ENCODE assay signal across 2 cellular contexts in the genomic region with DNA sequence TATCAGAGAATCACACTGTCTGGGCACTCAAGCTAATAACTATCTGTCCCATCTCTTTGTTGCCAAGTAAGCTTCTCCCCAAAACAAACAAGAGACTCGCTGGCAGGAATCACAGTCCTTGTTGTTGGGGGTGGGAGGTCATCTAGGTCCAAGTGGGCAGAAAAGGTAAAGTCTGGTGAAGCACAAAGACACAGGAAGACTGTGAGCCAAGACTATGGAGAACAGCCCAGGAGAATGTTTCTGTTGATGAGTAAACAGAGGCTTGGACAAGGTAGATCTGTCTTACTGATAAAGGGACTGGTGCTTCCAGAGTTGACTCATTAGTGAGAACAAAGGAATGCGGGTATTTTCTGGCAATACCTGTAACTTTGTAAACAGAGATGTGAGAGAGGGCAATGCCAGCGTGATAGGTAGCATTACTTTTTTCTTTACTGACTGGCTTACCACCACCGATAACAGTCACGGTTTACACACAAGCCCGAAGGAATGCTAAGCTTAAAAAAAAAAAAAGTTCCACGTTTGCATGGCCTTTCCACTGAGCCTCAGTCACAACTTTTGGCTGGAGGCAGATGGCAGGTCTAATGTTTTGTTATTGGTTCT.
TF ChIP-seq lines count a peak whose summit lies in the region.

No MANE protein-coding gene starts in this region.

TF ChIP-seq in GM12878, 131 proteins besides CTCF, POLR2A, EP300 and RAD21 (continued from another document and continues in another):
- TF ChIP-seq, protein P1, sequence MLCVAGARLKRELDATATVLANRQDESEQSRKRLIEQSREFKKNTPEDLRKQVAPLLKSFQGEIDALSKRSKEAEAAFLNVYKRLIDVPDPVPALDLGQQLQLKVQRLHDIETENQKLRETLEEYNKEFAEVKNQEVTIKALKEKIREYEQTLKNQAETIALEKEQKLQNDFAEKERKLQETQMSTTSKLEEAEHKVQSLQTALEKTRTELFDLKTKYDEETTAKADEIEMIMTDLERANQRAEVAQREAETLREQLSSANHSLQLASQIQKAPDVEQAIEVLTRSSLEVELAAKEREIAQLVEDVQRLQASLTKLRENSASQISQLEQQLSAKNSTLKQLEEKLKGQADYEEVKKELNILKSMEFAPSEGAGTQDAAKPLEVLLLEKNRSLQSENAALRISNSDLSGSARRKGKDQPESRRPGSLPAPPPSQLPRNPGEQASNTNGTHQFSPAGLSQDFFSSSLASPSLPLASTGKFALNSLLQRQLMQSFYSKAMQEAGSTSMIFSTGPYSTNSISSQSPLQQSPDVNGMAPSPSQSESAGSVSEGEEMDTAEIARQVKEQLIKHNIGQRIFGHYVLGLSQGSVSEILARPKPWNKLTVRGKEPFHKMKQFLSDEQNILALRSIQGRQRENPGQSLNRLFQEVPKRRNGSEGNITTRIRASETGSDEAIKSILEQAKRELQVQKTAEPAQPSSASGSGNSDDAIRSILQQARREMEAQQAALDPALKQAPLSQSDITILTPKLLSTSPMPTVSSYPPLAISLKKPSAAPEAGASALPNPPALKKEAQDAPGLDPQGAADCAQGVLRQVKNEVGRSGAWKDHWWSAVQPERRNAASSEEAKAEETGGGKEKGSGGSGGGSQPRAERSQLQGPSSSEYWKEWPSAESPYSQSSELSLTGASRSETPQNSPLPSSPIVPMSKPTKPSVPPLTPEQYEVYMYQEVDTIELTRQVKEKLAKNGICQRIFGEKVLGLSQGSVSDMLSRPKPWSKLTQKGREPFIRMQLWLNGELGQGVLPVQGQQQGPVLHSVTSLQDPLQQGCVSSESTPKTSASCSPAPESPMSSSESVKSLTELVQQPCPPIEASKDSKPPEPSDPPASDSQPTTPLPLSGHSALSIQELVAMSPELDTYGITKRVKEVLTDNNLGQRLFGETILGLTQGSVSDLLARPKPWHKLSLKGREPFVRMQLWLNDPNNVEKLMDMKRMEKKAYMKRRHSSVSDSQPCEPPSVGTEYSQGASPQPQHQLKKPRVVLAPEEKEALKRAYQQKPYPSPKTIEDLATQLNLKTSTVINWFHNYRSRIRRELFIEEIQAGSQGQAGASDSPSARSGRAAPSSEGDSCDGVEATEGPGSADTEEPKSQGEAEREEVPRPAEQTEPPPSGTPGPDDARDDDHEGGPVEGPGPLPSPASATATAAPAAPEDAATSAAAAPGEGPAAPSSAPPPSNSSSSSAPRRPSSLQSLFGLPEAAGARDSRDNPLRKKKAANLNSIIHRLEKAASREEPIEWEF (IDR thresholded peaks at IDR 0.05; ENCODE audit: insufficient replicate concordance, low read depth, low read length): no peak
- TF ChIP-seq BACH1 (IDR thresholded peaks at IDR 0.05; ENCODE audit: borderline replicate concordance) (no peak), CHD4 (IDR thresholded peaks at IDR 0.05) (no peak), RUNX3 (IDR thresholded peaks at IDR 0.05; ENCODE audit: low read length) (peak; percentile 32), JUNB (IDR thresholded peaks at IDR 0.05) (peak; percentile 49)
- TF ChIP-seq, protein P2, sequence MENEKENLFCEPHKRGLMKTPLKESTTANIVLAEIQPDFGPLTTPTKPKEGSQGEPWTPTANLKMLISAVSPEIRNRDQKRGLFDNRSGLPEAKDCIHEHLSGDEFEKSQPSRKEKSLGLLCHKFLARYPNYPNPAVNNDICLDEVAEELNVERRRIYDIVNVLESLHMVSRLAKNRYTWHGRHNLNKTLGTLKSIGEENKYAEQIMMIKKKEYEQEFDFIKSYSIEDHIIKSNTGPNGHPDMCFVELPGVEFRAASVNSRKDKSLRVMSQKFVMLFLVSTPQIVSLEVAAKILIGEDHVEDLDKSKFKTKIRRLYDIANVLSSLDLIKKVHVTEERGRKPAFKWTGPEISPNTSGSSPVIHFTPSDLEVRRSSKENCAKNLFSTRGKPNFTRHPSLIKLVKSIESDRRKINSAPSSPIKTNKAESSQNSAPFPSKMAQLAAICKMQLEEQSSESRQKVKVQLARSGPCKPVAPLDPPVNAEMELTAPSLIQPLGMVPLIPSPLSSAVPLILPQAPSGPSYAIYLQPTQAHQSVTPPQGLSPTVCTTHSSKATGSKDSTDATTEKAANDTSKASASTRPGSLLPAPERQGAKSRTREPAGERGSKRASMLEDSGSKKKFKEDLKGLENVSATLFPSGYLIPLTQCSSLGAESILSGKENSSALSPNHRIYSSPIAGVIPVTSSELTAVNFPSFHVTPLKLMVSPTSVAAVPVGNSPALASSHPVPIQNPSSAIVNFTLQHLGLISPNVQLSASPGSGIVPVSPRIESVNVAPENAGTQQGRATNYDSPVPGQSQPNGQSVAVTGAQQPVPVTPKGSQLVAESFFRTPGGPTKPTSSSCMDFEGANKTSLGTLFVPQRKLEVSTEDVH (IDR thresholded peaks at IDR 0.05; ENCODE audit: low read depth, partially characterized antibody): no peak
- TF ChIP-seq, protein P3, sequence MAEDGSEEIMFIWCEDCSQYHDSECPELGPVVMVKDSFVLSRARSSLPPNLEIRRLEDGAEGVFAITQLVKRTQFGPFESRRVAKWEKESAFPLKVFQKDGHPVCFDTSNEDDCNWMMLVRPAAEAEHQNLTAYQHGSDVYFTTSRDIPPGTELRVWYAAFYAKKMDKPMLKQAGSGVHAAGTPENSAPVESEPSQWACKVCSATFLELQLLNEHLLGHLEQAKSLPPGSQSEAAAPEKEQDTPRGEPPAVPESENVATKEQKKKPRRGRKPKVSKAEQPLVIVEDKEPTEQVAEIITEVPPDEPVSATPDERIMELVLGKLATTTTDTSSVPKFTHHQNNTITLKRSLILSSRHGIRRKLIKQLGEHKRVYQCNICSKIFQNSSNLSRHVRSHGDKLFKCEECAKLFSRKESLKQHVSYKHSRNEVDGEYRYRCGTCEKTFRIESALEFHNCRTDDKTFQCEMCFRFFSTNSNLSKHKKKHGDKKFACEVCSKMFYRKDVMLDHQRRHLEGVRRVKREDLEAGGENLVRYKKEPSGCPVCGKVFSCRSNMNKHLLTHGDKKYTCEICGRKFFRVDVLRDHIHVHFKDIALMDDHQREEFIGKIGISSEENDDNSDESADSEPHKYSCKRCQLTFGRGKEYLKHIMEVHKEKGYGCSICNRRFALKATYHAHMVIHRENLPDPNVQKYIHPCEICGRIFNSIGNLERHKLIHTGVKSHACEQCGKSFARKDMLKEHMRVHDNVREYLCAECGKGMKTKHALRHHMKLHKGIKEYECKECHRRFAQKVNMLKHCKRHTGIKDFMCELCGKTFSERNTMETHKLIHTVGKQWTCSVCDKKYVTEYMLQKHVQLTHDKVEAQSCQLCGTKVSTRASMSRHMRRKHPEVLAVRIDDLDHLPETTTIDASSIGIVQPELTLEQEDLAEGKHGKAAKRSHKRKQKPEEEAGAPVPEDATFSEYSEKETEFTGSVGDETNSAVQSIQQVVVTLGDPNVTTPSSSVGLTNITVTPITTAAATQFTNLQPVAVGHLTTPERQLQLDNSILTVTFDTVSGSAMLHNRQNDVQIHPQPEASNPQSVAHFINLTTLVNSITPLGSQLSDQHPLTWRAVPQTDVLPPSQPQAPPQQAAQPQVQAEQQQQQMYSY (CRISPR knock-in tag; IDR thresholded peaks at IDR 0.05): no peak
- TF ChIP-seq, protein P4, sequence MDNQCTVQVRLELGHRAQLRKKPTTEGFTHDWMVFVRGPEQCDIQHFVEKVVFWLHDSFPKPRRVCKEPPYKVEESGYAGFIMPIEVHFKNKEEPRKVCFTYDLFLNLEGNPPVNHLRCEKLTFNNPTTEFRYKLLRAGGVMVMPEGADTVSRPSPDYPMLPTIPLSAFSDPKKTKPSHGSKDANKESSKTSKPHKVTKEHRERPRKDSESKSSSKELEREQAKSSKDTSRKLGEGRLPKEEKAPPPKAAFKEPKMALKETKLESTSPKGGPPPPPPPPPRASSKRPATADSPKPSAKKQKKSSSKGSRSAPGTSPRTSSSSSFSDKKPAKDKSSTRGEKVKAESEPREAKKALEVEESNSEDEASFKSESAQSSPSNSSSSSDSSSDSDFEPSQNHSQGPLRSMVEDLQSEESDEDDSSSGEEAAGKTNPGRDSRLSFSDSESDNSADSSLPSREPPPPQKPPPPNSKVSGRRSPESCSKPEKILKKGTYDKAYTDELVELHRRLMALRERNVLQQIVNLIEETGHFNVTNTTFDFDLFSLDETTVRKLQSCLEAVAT (IDR thresholded peaks at IDR 0.05): 0 out of 2 replicates have a peak, but pooled peaks have one; percentile 33

TF ChIP-seq in HepG2, 621 proteins besides CTCF, POLR2A, EP300 and RAD21 (continued from another document and continues in another):
- TF ChIP-seq, protein P5, sequence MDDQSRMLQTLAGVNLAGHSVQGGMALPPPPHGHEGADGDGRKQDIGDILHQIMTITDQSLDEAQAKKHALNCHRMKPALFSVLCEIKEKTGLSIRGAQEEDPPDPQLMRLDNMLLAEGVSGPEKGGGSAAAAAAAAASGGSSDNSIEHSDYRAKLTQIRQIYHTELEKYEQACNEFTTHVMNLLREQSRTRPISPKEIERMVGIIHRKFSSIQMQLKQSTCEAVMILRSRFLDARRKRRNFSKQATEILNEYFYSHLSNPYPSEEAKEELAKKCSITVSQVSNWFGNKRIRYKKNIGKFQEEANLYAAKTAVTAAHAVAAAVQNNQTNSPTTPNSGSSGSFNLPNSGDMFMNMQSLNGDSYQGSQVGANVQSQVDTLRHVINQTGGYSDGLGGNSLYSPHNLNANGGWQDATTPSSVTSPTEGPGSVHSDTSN (CRISPR knock-in tag; IDR thresholded peaks at IDR 0.05; ENCODE audit: borderline replicate concordance): no peak
- TF ChIP-seq, protein P6, sequence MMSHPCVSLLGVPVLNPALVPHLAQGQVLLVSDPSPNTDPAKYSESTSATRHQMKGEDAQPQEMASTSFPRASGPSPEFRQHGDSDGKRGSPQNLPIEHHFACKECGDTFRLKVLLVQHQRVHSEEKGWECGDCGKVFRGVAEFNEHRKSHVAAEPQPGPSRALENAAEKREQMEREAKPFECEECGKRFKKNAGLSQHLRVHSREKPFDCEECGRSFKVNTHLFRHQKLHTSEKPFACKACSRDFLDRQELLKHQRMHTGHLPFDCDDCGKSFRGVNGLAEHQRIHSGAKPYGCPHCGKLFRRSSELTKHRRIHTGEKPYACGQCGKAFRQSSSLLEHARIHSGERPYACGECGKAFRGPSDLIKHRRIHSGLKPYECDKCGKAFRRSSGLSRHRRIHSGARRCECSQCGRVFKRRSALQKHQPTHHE (CRISPR knock-in tag; IDR thresholded peaks at IDR 0.05; ENCODE audit: borderline replicate concordance): 0 out of 2 replicates have a peak, but pooled peaks have one; percentile 27
- TF ChIP-seq ZNF788 (CRISPR knock-in tag; IDR thresholded peaks at IDR 0.05; ENCODE audit: borderline replicate concordance): peak; percentile 37; the same call in 1 of the 2 replicates
- TF ChIP-seq, protein P7, sequence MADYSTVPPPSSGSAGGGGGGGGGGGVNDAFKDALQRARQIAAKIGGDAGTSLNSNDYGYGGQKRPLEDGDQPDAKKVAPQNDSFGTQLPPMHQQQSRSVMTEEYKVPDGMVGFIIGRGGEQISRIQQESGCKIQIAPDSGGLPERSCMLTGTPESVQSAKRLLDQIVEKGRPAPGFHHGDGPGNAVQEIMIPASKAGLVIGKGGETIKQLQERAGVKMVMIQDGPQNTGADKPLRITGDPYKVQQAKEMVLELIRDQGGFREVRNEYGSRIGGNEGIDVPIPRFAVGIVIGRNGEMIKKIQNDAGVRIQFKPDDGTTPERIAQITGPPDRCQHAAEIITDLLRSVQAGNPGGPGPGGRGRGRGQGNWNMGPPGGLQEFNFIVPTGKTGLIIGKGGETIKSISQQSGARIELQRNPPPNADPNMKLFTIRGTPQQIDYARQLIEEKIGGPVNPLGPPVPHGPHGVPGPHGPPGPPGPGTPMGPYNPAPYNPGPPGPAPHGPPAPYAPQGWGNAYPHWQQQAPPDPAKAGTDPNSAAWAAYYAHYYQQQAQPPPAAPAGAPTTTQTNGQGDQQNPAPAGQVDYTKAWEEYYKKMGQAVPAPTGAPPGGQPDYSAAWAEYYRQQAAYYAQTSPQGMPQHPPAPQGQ (CRISPR knock-in tag; IDR thresholded peaks at IDR 0.05; ENCODE audit: borderline replicate concordance): 0 out of 2 replicates have a peak, but pooled peaks have one; percentile 27
- TF ChIP-seq ZNF768 (CRISPR knock-in tag; IDR thresholded peaks at IDR 0.05): no peak
- peak; percentile 29; the same call in 1 of the 2 replicates for TF ChIP-seq ZNF766 (CRISPR knock-in tag; IDR thresholded peaks at IDR 0.05; ENCODE audit: borderline replicate concordance)
- TF ChIP-seq ATRX (CRISPR knock-in tag; IDR thresholded peaks at IDR 0.05; ENCODE audit: borderline replicate concordance): no peak
- no peak for TF ChIP-seq ZNF724P (CRISPR knock-in tag; IDR thresholded peaks at IDR 0.05; ENCODE audit: borderline replicate concordance)
- peak; percentile 21; the same call in 1 of the 2 replicates for TF ChIP-seq SP4 (CRISPR knock-in tag; IDR thresholded peaks at IDR 0.05)
- no peak for TF ChIP-seq NRL (CRISPR knock-in tag; IDR thresholded peaks at IDR 0.05; ENCODE audit: borderline replicate concordance)
- TF ChIP-seq, protein P8, sequence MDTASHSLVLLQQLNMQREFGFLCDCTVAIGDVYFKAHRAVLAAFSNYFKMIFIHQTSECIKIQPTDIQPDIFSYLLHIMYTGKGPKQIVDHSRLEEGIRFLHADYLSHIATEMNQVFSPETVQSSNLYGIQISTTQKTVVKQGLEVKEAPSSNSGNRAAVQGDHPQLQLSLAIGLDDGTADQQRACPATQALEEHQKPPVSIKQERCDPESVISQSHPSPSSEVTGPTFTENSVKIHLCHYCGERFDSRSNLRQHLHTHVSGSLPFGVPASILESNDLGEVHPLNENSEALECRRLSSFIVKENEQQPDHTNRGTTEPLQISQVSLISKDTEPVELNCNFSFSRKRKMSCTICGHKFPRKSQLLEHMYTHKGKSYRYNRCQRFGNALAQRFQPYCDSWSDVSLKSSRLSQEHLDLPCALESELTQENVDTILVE (CRISPR knock-in tag; IDR thresholded peaks at IDR 0.05): peak; percentile 17; the same call in 1 of the 2 replicates
- 0 out of 2 replicates have a peak, but pooled peaks have one; percentile 28 for TF ChIP-seq ELF3 (CRISPR knock-in tag; IDR thresholded peaks at IDR 0.05)
- TF ChIP-seq HMGA1 (CRISPR knock-in tag; conservative IDR thresholded peaks at IDR 0.05): no peak
- 0 out of 2 replicates have a peak, but pooled peaks have one; percentile 32 for TF ChIP-seq SALL2 (CRISPR knock-in tag; IDR thresholded peaks at IDR 0.05)
- TF ChIP-seq, protein P9, sequence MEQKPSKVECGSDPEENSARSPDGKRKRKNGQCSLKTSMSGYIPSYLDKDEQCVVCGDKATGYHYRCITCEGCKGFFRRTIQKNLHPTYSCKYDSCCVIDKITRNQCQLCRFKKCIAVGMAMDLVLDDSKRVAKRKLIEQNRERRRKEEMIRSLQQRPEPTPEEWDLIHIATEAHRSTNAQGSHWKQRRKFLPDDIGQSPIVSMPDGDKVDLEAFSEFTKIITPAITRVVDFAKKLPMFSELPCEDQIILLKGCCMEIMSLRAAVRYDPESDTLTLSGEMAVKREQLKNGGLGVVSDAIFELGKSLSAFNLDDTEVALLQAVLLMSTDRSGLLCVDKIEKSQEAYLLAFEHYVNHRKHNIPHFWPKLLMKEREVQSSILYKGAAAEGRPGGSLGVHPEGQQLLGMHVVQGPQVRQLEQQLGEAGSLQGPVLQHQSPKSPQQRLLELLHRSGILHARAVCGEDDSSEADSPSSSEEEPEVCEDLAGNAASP (CRISPR knock-in tag; IDR thresholded peaks at IDR 0.05; ENCODE audit: borderline replicate concordance): peak; percentile 97; the same call in 1 of the 2 replicates
- TF ChIP-seq, protein P10, sequence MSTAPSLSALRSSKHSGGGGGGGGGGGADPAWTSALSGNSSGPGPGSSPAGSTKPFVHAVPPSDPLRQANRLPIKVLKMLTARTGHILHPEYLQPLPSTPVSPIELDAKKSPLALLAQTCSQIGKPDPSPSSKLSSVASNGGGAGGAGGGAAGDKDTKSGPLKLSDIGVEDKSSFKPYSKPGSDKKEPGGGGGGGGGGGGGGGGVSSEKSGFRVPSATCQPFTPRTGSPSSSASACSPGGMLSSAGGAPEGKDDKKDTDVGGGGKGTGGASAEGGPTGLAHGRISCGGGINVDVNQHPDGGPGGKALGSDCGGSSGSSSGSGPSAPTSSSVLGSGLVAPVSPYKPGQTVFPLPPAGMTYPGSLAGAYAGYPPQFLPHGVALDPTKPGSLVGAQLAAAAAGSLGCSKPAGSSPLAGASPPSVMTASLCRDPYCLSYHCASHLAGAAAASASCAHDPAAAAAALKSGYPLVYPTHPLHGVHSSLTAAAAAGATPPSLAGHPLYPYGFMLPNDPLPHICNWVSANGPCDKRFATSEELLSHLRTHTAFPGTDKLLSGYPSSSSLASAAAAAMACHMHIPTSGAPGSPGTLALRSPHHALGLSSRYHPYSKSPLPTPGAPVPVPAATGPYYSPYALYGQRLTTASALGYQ (CRISPR knock-in tag; IDR thresholded peaks at IDR 0.05): peak; percentile 87; the same call in 1 of the 2 replicates
- 0 out of 2 replicates have a peak, but pooled peaks have one; percentile 55 for TF ChIP-seq HOXA5 (CRISPR knock-in tag; IDR thresholded peaks at IDR 0.05)
